Comparison of ENCODE assay signal across 12 cellular contexts in the genomic region with DNA sequence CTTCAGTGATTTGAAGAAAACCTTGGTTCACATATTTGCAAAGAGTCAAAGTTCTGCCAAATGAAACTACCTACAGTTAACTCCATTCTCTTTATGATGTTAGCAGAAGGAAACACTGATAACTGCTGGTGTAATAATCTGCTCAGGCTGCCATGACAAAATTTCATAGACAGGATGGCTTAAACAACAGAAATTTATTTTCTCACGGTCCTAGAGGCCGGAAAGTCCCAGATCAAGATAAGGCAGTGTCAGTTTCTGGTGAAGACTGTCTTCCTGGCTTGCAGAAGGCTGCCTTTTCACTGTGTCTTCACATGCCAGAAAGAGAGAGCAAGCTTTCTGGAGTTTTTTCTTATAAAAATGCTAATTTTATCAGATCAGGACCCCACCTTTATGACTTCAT.
DNase-seq lines count a peak whose midpoint lies in the region; ATAC-seq and TF ChIP-seq lines count a peak whose summit lies in the region.
"Had no signal": no experiment of that assay in that cellular context is flagged by ENCODE, and none has a peak within 500 bp of the region (broad histone marks: within the 10 kb centered on the region; RNA-seq: fewer than 3 reads in every experiment).

No MANE protein-coding gene starts in this region.

- peaks cover 42 to 52% of the 10 kb centered on the region in 2 donors for H3K4me1 Mint-ChIP-seq in immature natural killer cell
- H3K4me1 Mint-ChIP-seq: nephron had no signal

- no peaks in the 10 kb centered on the region for H3K79me2 ChIP-seq in SK-N-SH (ENCODE audit: insufficient read depth)
- no peaks in the 10 kb centered on the region for H3K79me2 ChIP-seq in KMS-11 (ENCODE audit: insufficient read depth, low read depth)

- H3K27ac ChIP-seq in SK-N-SH (ENCODE audit: low read depth in 2 of 2, low read length in 1 of 2) (no peak overlapping the region), KMS-11 (peak overlapping the region; percentile 69)
- H3K27ac ChIP-seq: adrenal gland, SJSA1 had no signal

- H3K9me3 Mint-ChIP-seq in immature natural killer cell: peaks cover 6 to 21% (median 12%) of the 10 kb centered on the region in 6 donors
- H3K9me3 Mint-ChIP-seq: nephron had no signal

- 8% methylated on average over 2 of the region's 2 CpGs for WGBS in SK-N-SH (ENCODE audit: low lambda C conversion rate)

- H2AFZ ChIP-seq in SK-N-SH (ENCODE audit: low read depth) (peak overlapping the region; percentile 73; the same call in 1 of the 2 replicates), KMS-11 (ENCODE audit: low read depth) (peak overlapping the region; percentile 62)

- ATAC-seq in SK-N-SH treated with all-trans-retinoic acid at 6 μM for 48 hours (no peak), GM21825 (IDR thresholded peaks at IDR 0.05; ENCODE audit: unreplicated experiment) (peak; percentile 93)

- no peak overlapping the region for H3K9ac ChIP-seq in SK-N-SH
- H3K9ac ChIP-seq in KMS-11: 0 out of 2 replicates have a peak overlapping the region, but pooled peaks have one; percentile 6

- H3F3A ChIP-seq in SK-N-SH (replicated peaks; ENCODE audit: insufficient read depth): no peaks in the 10 kb centered on the region

- no peaks in the 10 kb centered on the region for H3K9me2 ChIP-seq in SK-N-SH

- H3K27me3 ChIP-seq in SK-N-SH (ENCODE audit: insufficient read depth) (no peaks in the 10 kb centered on the region), KMS-11 (ENCODE audit: insufficient read depth, low read depth) (no peaks in the 10 kb centered on the region)
- H3K27me3 ChIP-seq: adrenal gland, SJSA1 had no signal

- no peaks in the 10 kb centered on the region for H3K27me3 Mint-ChIP-seq in immature natural killer cell (ENCODE audit: low read depth in 3 of 3)

- CTCF ChIA-PET in SK-N-SH (lab: Yijun Ruan, JAX): no interaction called here

- H3K9me3 ChIP-seq in SK-N-SH: peaks cover 7% of the 10 kb centered on the region; the same call in 1 of the 2 replicates
- H3K9me3 ChIP-seq: adrenal gland, SJSA1 had no signal

- H3K36me3 ChIP-seq in SK-N-SH (replicated peaks in 1 of 2; ENCODE audit: control insufficient read depth in 1 of 2, insufficient read depth in 2 of 2, low read length in 1 of 2) (no peaks in the 10 kb centered on the region), KMS-11 (ENCODE audit: insufficient read depth) (no peaks in the 10 kb centered on the region)
- H3K36me3 ChIP-seq: adrenal gland, SJSA1 had no signal

- peak overlapping the region; percentile 82 to 98 (median 90) for H3K27ac Mint-ChIP-seq in immature natural killer cell
- H3K27ac Mint-ChIP-seq: nephron had no signal

- no peak overlapping the region for H3K4me2 ChIP-seq in SK-N-SH
- H3K4me2 ChIP-seq in KMS-11: peak overlapping the region; percentile 46

- H3K4me1 ChIP-seq in SK-N-SH (ENCODE audit: control insufficient read depth in 1 of 2, insufficient read depth in 2 of 2, low read depth in 1 of 2, low read length in 1 of 2): no peaks in the 10 kb centered on the region
- peaks cover 26% of the 10 kb centered on the region for H3K4me1 ChIP-seq in KMS-11 (ENCODE audit: low read depth, poor library complexity, severe bottlenecking)
- H3K4me1 ChIP-seq: adrenal gland, SJSA1 had no signal

- H3K36me3 Mint-ChIP-seq in immature natural killer cell: peaks cover 14 to 17% (median 16%) of the 10 kb centered on the region in 3 donors

- no peak for TF ChIP-seq EP300 in SK-N-SH (IDR thresholded peaks at IDR 0.05; ENCODE audit: borderline replicate concordance in 1 of 2, low read depth in 1 of 2, low read length in 1 of 2)

- no peak for TF ChIP-seq RAD21 in SK-N-SH (IDR thresholded peaks at IDR 0.05; ENCODE audit: low read length)

- H3K4me3 Mint-ChIP-seq in immature natural killer cell: peak overlapping the region; percentile 46 to 85 (median 68)
- H3K4me3 Mint-ChIP-seq: nephron had no signal

- TF ChIP-seq CTCF in SK-N-SH (IDR thresholded peaks at IDR 0.05) (no peak), KMS-11 (conservative IDR thresholded peaks at IDR 0.05; ENCODE audit: low read depth, low read length) (no peak)

- H4K20me1 ChIP-seq in SK-N-SH (ENCODE audit: insufficient read depth) (no peaks in the 10 kb centered on the region), KMS-11 (ENCODE audit: insufficient read depth) (no peaks in the 10 kb centered on the region)

- DNase-seq in SK-N-SH: no peak
- DNase-seq in immature natural killer cell: peak; percentile 51 to 79 (median 64)
- DNase-seq in CD1c-positive myeloid dendritic cell (ENCODE audit: extremely low spot score): no peak
- no peak for DNase-seq in NCI-H2107 (lab: John Stamatoyannopoulos, UW)
- DNase-seq in T1000 (lab: John Stamatoyannopoulos, UW): no peak
- DNase-seq: Kasumi-1 had no signal

- POLR2A ChIA-PET in SK-N-SH (lab: Yijun Ruan, JAX): no interaction called here

- H3K4me3 ChIP-seq in SK-N-SH (ENCODE audit: low read depth in 2 of 2, low read length in 1 of 2): no peak overlapping the region
- no peak overlapping the region for H3K4me3 ChIP-seq in KMS-11 (IDR thresholded peaks at IDR 0.05; ENCODE audit: insufficient read depth, low read depth, low read length)
- H3K4me3 ChIP-seq: adrenal gland, SJSA1 had no signal

TF ChIP-seq in SK-N-SH, 30 proteins besides CTCF, POLR2A, EP300 and RAD21 (continues in another document):
- TF ChIP-seq TEAD4 (IDR thresholded peaks at IDR 0.05; ENCODE audit: borderline replicate concordance, insufficient read depth) (no peak), TAF1 (IDR thresholded peaks at IDR 0.05; ENCODE audit: borderline replicate concordance, low read depth, low read length) (no peak), RFX5 (IDR thresholded peaks at IDR 0.05; ENCODE audit: low read length) (no peak), FOSL2 (IDR thresholded peaks at IDR 0.05; ENCODE audit: borderline replicate concordance, low read depth) (no peak), GABPA (IDR thresholded peaks at IDR 0.05; ENCODE audit: low read depth) (no peak), JUND (IDR thresholded peaks at IDR 0.05) (no peak), RCOR1 (IDR thresholded peaks at IDR 0.05; ENCODE audit: low read length) (no peak), GATA2 (CRISPR knock-in tag; IDR thresholded peaks at IDR 0.05) (no peak)
- TF ChIP-seq, protein P1, sequence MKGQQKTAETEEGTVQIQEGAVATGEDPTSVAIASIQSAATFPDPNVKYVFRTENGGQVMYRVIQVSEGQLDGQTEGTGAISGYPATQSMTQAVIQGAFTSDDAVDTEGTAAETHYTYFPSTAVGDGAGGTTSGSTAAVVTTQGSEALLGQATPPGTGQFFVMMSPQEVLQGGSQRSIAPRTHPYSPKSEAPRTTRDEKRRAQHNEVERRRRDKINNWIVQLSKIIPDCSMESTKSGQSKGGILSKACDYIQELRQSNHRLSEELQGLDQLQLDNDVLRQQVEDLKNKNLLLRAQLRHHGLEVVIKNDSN (IDR thresholded peaks at IDR 0.05; ENCODE audit: borderline replicate concordance, low read depth): no peak
- TF ChIP-seq, protein P2, sequence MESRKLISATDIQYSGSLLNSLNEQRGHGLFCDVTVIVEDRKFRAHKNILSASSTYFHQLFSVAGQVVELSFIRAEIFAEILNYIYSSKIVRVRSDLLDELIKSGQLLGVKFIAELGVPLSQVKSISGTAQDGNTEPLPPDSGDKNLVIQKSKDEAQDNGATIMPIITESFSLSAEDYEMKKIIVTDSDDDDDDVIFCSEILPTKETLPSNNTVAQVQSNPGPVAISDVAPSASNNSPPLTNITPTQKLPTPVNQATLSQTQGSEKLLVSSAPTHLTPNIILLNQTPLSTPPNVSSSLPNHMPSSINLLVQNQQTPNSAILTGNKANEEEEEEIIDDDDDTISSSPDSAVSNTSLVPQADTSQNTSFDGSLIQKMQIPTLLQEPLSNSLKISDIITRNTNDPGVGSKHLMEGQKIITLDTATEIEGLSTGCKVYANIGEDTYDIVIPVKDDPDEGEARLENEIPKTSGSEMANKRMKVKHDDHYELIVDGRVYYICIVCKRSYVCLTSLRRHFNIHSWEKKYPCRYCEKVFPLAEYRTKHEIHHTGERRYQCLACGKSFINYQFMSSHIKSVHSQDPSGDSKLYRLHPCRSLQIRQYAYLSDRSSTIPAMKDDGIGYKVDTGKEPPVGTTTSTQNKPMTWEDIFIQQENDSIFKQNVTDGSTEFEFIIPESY (IDR thresholded peaks at IDR 0.05; ENCODE audit: borderline replicate concordance, low read depth): no peak

TF ChIP-seq in SK-N-SH treated with all-trans-retinoic acid at 6 μM for 48 hours, 23 proteins besides CTCF, POLR2A, EP300 and RAD21:
- TF ChIP-seq ZC3H10 (CRISPR knock-in tag; IDR thresholded peaks at IDR 0.05) (no peak), GLIS3 (CRISPR knock-in tag; IDR thresholded peaks at IDR 0.05) (no peak), ZNF8 (CRISPR knock-in tag; IDR thresholded peaks at IDR 0.05) (no peak), ZFP30 (CRISPR knock-in tag; IDR thresholded peaks at IDR 0.05) (no peak), ARNTL (CRISPR knock-in tag; IDR thresholded peaks at IDR 0.05; ENCODE audit: borderline replicate concordance, low read depth) (no peak), RARB (CRISPR knock-in tag; IDR thresholded peaks at IDR 0.05) (no peak), OSR1 (CRISPR knock-in tag; IDR thresholded peaks at IDR 0.05) (no peak), ZFP3 (CRISPR knock-in tag; IDR thresholded peaks at IDR 0.05) (no peak), CSDC2 (CRISPR knock-in tag; IDR thresholded peaks at IDR 0.05) (no peak), ZNF70 (CRISPR knock-in tag; IDR thresholded peaks at IDR 0.05) (no peak), ISL1 (CRISPR knock-in tag; IDR thresholded peaks at IDR 0.05) (no peak)
- TF ChIP-seq, protein P3, sequence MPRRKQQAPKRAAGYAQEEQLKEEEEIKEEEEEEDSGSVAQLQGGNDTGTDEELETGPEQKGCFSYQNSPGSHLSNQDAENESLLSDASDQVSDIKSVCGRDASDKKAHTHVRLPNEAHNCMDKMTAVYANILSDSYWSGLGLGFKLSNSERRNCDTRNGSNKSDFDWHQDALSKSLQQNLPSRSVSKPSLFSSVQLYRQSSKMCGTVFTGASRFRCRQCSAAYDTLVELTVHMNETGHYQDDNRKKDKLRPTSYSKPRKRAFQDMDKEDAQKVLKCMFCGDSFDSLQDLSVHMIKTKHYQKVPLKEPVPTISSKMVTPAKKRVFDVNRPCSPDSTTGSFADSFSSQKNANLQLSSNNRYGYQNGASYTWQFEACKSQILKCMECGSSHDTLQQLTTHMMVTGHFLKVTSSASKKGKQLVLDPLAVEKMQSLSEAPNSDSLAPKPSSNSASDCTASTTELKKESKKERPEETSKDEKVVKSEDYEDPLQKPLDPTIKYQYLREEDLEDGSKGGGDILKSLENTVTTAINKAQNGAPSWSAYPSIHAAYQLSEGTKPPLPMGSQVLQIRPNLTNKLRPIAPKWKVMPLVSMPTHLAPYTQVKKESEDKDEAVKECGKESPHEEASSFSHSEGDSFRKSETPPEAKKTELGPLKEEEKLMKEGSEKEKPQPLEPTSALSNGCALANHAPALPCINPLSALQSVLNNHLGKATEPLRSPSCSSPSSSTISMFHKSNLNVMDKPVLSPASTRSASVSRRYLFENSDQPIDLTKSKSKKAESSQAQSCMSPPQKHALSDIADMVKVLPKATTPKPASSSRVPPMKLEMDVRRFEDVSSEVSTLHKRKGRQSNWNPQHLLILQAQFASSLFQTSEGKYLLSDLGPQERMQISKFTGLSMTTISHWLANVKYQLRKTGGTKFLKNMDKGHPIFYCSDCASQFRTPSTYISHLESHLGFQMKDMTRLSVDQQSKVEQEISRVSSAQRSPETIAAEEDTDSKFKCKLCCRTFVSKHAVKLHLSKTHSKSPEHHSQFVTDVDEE (CRISPR knock-in tag; IDR thresholded peaks at IDR 0.05): no peak

Comparison
In these comparisons a context has a peak if more than half of its experiments do, and no peak if none do; other contexts are left out.
1. DNase-seq: peak in immature natural killer cell (3 of 3); none in SK-N-SH (single experiment), CD1c-positive myeloid dendritic cell (single experiment), NCI-H2107 (single experiment) and T1000 (single experiment).